Comparison of ENCODE assay signal across 21 cellular contexts in the genomic region with DNA sequence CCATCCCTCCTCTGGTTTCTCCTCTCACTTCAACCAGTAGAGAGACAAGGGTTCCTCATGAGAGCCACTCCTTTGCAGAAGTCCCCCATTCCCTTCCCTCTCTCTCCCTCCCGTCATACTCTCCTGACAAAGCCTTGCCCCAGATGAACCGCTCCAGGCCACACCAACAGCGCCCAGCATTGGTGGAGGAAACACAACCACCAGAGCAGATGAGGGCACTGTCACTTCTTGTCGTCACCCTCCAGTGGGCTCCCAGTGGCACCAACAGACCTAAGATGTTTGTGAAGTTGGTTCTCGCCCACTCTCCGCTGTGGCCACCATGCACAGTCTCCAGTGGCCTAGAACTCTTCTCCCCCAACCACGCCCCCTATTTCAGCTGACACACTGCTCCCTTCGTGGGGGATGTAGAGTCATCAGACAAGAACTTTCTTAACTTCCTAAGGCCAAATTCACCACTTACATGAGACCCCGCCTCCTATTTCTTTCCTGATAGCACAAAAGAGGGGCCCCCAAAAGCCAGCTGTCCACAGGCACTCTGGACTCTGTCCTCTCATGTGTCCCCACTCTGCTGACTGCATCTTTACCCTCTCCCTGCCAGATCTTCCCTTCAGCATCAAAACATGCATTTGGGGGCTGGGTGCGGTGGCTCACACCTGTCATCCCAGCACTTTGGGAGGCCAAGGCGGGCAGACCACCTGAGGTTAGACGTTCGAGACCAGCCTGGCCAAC. TPM values are rescaled to one million over a fixed set of nuclear protein-coding genes. Genes with fewer than 3 reads are reported as not detected.
A peak's percentile ranks its signal among the peaks of the same experiment; 100 is the strongest.
DNase-seq lines count a peak whose midpoint lies in the region; ATAC-seq, FAIRE-seq and TF ChIP-seq lines count a peak whose summit lies in the region.
"Had no signal": no experiment of that assay in that cellular context is flagged by ENCODE, and none has a peak within 500 bp of the region (broad histone marks: within the 10 kb centered on the region; RNA-seq: fewer than 3 reads in every experiment).

No MANE protein-coding gene starts in this region.

- intact Hi-C loops in MCF 10A (cut with micrococcal nuclease) (loop anchor here (10.0 kb wide), 1 partner anchor 186 kb away; no protein-coding TSS in a partner anchor), breast epithelium (cut with DNase I; ENCODE audit: low total_unique reads) (loop anchor here (5.0 to 10.0 kb wide), 2 partner anchors 89 to 216 kb away; no protein-coding TSS in a partner anchor)

- H3K4me3 Mint-ChIP-seq in MCF 10A (ENCODE audit: unreplicated experiment) (no peak overlapping the region), astrocyte (ENCODE audit: unreplicated experiment) (no peak overlapping the region), GM23338 (no peak overlapping the region; the same call in 2 of the 3 replicates)
- no peak overlapping the region for H3K4me3 Mint-ChIP-seq in stimulated activated effector memory CD8-positive, alpha-beta T cell treated with anti-CD3 and anti-CD28 coated beads, Interleukin-12 subunit alpha, Interleukin-12 subunit beta, amount 100 ng/mL, for 72 hours

- TF ChIP-seq CTCF in MCF 10A (IDR thresholded peaks at IDR 0.05; ENCODE audit: unreplicated experiment) (no peak), breast epithelium (IDR thresholded peaks at IDR 0.05) (no peak), astrocyte (IDR thresholded peaks at IDR 0.05; ENCODE audit: insufficient read depth, low read depth, low read length) (no peak), GM23338 (conservative IDR thresholded peaks at IDR 0.05; ENCODE audit: low read depth in 2 of 2) (no peak)

- POLR2A ChIA-PET in MCF 10A (lab: Yijun Ruan, JAX): interaction anchor here (1.2 kb wide), 1 partner anchor 85 kb away, joined by 3 read pairs; no protein-coding TSS in a partner anchor

- H3K9me3 Mint-ChIP-seq in MCF 10A (ENCODE audit: unreplicated experiment) (no peaks in the 10 kb centered on the region), astrocyte (ENCODE audit: unreplicated experiment) (no peaks in the 10 kb centered on the region), GM23338 (no peaks in the 10 kb centered on the region)
- H3K9me3 Mint-ChIP-seq in stimulated activated effector memory CD8-positive, alpha-beta T cell treated with anti-CD3 and anti-CD28 coated beads, Interleukin-12 subunit alpha, Interleukin-12 subunit beta, amount 100 ng/mL, for 72 hours: no peaks in the 10 kb centered on the region

- no TSS peak for BruUV-seq in MCF 10A (replicated peaks; lab: Mats Ljungman, UMichigan)

- FAIRE-seq in astrocyte (lab: Jason Lieb, UNC): no peak
- FAIRE-seq: A204.1, islet of Langerhans had no signal

- H2AFZ ChIP-seq in astrocyte (ENCODE audit: low read depth, low read length) (no peak overlapping the region), GM23338 (no peak overlapping the region; the same call in 1 of the 2 replicates)

- H3K4me1 Mint-ChIP-seq in MCF 10A (ENCODE audit: insufficient read depth, unreplicated experiment): peaks cover 50% of the 10 kb centered on the region
- H3K4me1 Mint-ChIP-seq in astrocyte (ENCODE audit: low read depth, unreplicated experiment): peaks cover 22% of the 10 kb centered on the region
- H3K4me1 Mint-ChIP-seq in GM23338: peaks cover 43% of the 10 kb centered on the region
- H3K4me1 Mint-ChIP-seq in stimulated activated effector memory CD8-positive, alpha-beta T cell treated with anti-CD3 and anti-CD28 coated beads, Interleukin-12 subunit alpha, Interleukin-12 subunit beta, amount 100 ng/mL, for 72 hours: peaks cover 6% of the 10 kb centered on the region

- no peak for DNase-seq in MCF 10A (ENCODE audit: unreplicated experiment)
- DNase-seq in breast epithelium (ENCODE audit: low spot score in 2 of 2): no peak
- no peak for DNase-seq in astrocyte (ENCODE audit: low read depth)
- peak; percentile 87 for DNase-seq in mesenteric fat pad (ENCODE audit: low spot score)
- DNase-seq in GM23338 (ENCODE audit: low spot score): no peak
- DNase-seq in stimulated activated effector memory CD8-positive, alpha-beta T cell treated with anti-CD3 and anti-CD28 coated beads, Interleukin-12 subunit alpha, Interleukin-12 subunit beta, amount 100 ng/mL, for 72 hours (ENCODE audit: low spot score in 2 of 2): no peak
- DNase-seq in glomerular visceral epithelial cell (ENCODE audit: extremely low spot score): no peak
- DNase-seq: activated CD4-positive, alpha-beta T cell treated with anti-CD3 and anti-CD28 coated beads for 1 hour; effector CD8-positive, alpha-beta T cell; naive thymus-derived CD4-positive, alpha-beta T cell; NCI-H1436; NCI-H2171; psoas muscle; SJCRH30; stimulated activated CD8-positive, alpha-beta memory T cell treated with anti-CD3 and anti-CD28 coated beads, Interleukin-4, amount 100 ng/mL, for 48 hours had no signal

- H3K27ac ChIP-seq in breast epithelium (peak overlapping the region in 1 of 2 donors; percentile 94), astrocyte (ENCODE audit: low read depth, low read length) (peak overlapping the region; percentile 87), GM23338 (ENCODE audit: low read depth) (no peak overlapping the region)
- H3K27ac ChIP-seq: psoas muscle, SJCRH30 had no signal

- H3K9me2 ChIP-seq in GM23338 (ENCODE audit: insufficient read depth): no peaks in the 10 kb centered on the region

- CTCF ChIA-PET in MCF 10A (lab: Yijun Ruan, JAX): interaction anchor here (1.0 to 8.9 kb wide), 5 partner anchors 15 to 317 kb away, joined by 3 to 209 read pairs (median 7); a partner anchor contains a TSS

- H3K27me3 Mint-ChIP-seq in MCF 10A (ENCODE audit: insufficient read depth, unreplicated experiment) (no peaks in the 10 kb centered on the region), astrocyte (ENCODE audit: low read depth, unreplicated experiment) (no peaks in the 10 kb centered on the region), GM23338 (ENCODE audit: insufficient read depth, low read depth, poor library complexity) (peaks cover 26% of the 10 kb centered on the region)

- H3K9ac ChIP-seq in astrocyte (ENCODE audit: low read length): no peak overlapping the region

- H4K20me1 ChIP-seq in astrocyte (ENCODE audit: insufficient read depth, low read length): no peaks in the 10 kb centered on the region
- no peaks in the 10 kb centered on the region for H4K20me1 ChIP-seq in GM23338 (replicated peaks; ENCODE audit: insufficient read depth)

- peak overlapping the region; percentile 77 for H3K4me2 ChIP-seq in astrocyte (ENCODE audit: low read length)
- no peak overlapping the region for H3K4me2 ChIP-seq in GM23338

- H3K79me2 ChIP-seq in astrocyte (ENCODE audit: insufficient read depth, low read length) (no peaks in the 10 kb centered on the region), GM23338 (replicated peaks; ENCODE audit: insufficient read depth) (no peaks in the 10 kb centered on the region)

- H3K27me3 ChIP-seq in breast epithelium (no peaks in the 10 kb centered on the region), astrocyte (ENCODE audit: insufficient read depth, low read length) (no peaks in the 10 kb centered on the region), GM23338 (ENCODE audit: insufficient read depth) (no peaks in the 10 kb centered on the region)
- H3K27me3 ChIP-seq: SJCRH30, suprapubic skin had no signal

- H3K36me3 Mint-ChIP-seq in MCF 10A (ENCODE audit: insufficient read depth, unreplicated experiment): peaks cover 7% of the 10 kb centered on the region
- no peaks in the 10 kb centered on the region for H3K36me3 Mint-ChIP-seq in astrocyte (ENCODE audit: low read depth, unreplicated experiment)
- H3K36me3 Mint-ChIP-seq in GM23338 (ENCODE audit: low read depth): no peaks in the 10 kb centered on the region; the same call in 2 of the 3 replicates
- H3K36me3 Mint-ChIP-seq in stimulated activated effector memory CD8-positive, alpha-beta T cell treated with anti-CD3 and anti-CD28 coated beads, Interleukin-12 subunit alpha, Interleukin-12 subunit beta, amount 100 ng/mL, for 72 hours: peaks cover 6% of the 10 kb centered on the region
- H3K36me3 Mint-ChIP-seq: naive thymus-derived CD4-positive, alpha-beta T cell had no signal

- H3K4me1 ChIP-seq in breast epithelium (peaks cover 4 to 11% of the 10 kb centered on the region in 2 donors), astrocyte (ENCODE audit: insufficient read depth, low read length) (peaks cover 37% of the 10 kb centered on the region), GM23338 (ENCODE audit: insufficient read depth) (peaks cover 30% of the 10 kb centered on the region)

- no peaks in the 10 kb centered on the region for H3K9me3 ChIP-seq in breast epithelium
- no peaks in the 10 kb centered on the region for H3K9me3 ChIP-seq in astrocyte (ENCODE audit: insufficient read depth, low read depth, low read length)
- H3K9me3 ChIP-seq: psoas muscle, SJCRH30, suprapubic skin had no signal

- H3K4me3 ChIP-seq in breast epithelium (no peak overlapping the region), astrocyte (ENCODE audit: insufficient read depth, low read depth, low read length) (no peak overlapping the region), GM23338 (no peak overlapping the region)
- H3K4me3 ChIP-seq: lung, psoas muscle, SJCRH30, suprapubic skin had no signal

- H3F3A ChIP-seq in GM23338 (replicated peaks; ENCODE audit: low read depth): 0 out of 2 replicates have a peak, but pooled peaks cover 7% of the 10 kb centered on the region

- peak overlapping the region; percentile 89 for H3K27ac Mint-ChIP-seq in MCF 10A (ENCODE audit: low read depth, unreplicated experiment)
- H3K27ac Mint-ChIP-seq in astrocyte (ENCODE audit: unreplicated experiment): peak overlapping the region; percentile 80
- no peak overlapping the region for H3K27ac Mint-ChIP-seq in GM23338
- no peak overlapping the region for H3K27ac Mint-ChIP-seq in stimulated activated effector memory CD8-positive, alpha-beta T cell treated with anti-CD3 and anti-CD28 coated beads, Interleukin-12 subunit alpha, Interleukin-12 subunit beta, amount 100 ng/mL, for 72 hours

- H3K36me3 ChIP-seq in breast epithelium: no peaks in the 10 kb centered on the region
- no peaks in the 10 kb centered on the region for H3K36me3 ChIP-seq in astrocyte (ENCODE audit: insufficient read depth, low read length)
- H3K36me3 ChIP-seq in GM23338 (ENCODE audit: insufficient read depth): no peaks in the 10 kb centered on the region
- H3K36me3 ChIP-seq: SJCRH30, suprapubic skin had no signal

- TF ChIP-seq POLR2A in breast epithelium (IDR thresholded peaks at IDR 0.05): no peak

- ATAC-seq in GM23338 (no peak), GM21825 (IDR thresholded peaks at IDR 0.05; ENCODE audit: unreplicated experiment) (no peak)
- no peak for ATAC-seq in stimulated activated effector memory CD8-positive, alpha-beta T cell treated with anti-CD3 and anti-CD28 coated beads, Interleukin-12 subunit alpha, Interleukin-12 subunit beta, amount 100 ng/mL, for 72 hours
- ATAC-seq: naive thymus-derived CD4-positive, alpha-beta T cell; psoas muscle had no signal

TF ChIP-seq in GM23338, 12 proteins besides CTCF, POLR2A, EP300 and RAD21 (continues in another document):
- TF ChIP-seq ZNF331 (CRISPR knock-in tag; IDR thresholded peaks at IDR 0.05; ENCODE audit: low read depth) (no peak), JUNB (IDR thresholded peaks at IDR 0.05; ENCODE audit: unreplicated experiment) (no peak)

RNA-seq across cellular contexts. Expression of a gene that starts 29.2 kb away (rescaled TPM):
- total RNA-seq in MCF 10A (2022) (not detected in 2 replicates), breast epithelium (10 to 100 TPM; 11.9 to 43.6 (median 42.4) TPM), astrocyte (0.72 and 2.5 TPM in 2 replicates), mesenteric fat pad (52.2 TPM)
- 21.3 and 174 TPM in 2 replicates for total RNA-seq in GM23338 (2014; rRNA removed; shearing (Covaris generic))
- polyA plus RNA-seq in GM23338 (2016; fragmentation: Nextera tagmentation; extraction: Ambion mirVana): 15.7 and 18.0 TPM in 2 replicates
- total RNA-seq: naive thymus-derived CD4-positive, alpha-beta T cell; OCI-LY7; psoas muscle had no signal

Comparison
In these comparisons a context has a peak if more than half of its experiments do, and no peak if none do; other contexts are left out.
1. H3K27ac Mint-ChIP-seq: peak in MCF 10A (single experiment) and astrocyte (single experiment); none in GM23338 (single experiment) and stimulated activated effector memory CD8-positive, alpha-beta T cell treated with anti-CD3 and anti-CD28 coated beads, Interleukin-12 subunit alpha, Interleukin-12 subunit beta, amount 100 ng/mL, for 72 hours (single experiment).